Comparison of ENCODE assay signal across 11 cellular contexts in the genomic region with DNA sequence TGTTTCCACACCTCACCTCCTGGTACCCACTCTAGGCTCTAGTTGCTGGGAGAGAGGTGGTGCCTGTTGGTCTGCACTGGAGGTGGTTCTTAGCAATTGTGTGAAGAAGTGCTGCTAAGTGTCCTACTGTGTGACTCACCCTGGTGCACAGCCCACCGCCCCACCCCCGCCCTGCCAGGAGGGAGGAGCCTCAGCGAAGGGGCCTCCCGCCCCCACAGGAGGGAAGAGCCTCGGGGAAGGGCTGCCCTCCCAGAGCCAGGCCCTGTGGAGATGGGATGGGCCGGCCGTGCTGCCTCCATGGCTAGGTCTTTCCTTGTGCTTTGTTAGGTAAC.
A peak's percentile ranks its signal among the peaks of the same experiment; 100 is the strongest.
DNase-seq lines count a peak whose midpoint lies in the region; ATAC-seq and TF ChIP-seq lines count a peak whose summit lies in the region.
"Had no signal": no experiment of that assay in that cellular context is flagged by ENCODE, and none has a peak within 500 bp of the region (broad histone marks: within the 10 kb centered on the region; RNA-seq: fewer than 3 reads in every experiment).

No MANE protein-coding gene starts in this region.

- no peaks in the 10 kb centered on the region for H3K9me3 ChIP-seq in hepatocyte (ENCODE audit: low read depth)
- H3K9me3 ChIP-seq in spleen: no peaks in the 10 kb centered on the region

- peaks cover 63% of the 10 kb centered on the region for H3K79me2 ChIP-seq in hepatocyte

- no peak overlapping the region for H3K4me3 ChIP-seq in hepatocyte
- no peak overlapping the region for H3K4me3 ChIP-seq in spleen

- H3K27me3 ChIP-seq in hepatocyte (no peaks in the 10 kb centered on the region), spleen (replicated peaks in 1 of 7) (no peaks in the 10 kb centered on the region)

- H3K4me2 ChIP-seq in hepatocyte: peak overlapping the region; percentile 23

- peaks cover 26% of the 10 kb centered on the region for H4K20me1 ChIP-seq in hepatocyte (ENCODE audit: insufficient read depth, poor library complexity, severe bottlenecking)

- peak overlapping the region; percentile 40 for H3K27ac Mint-ChIP-seq in activated T-helper 1 cell treated with anti-CD3 and anti-CD28 coated beads, Interleukin-12 subunit alpha, Interleukin-12 subunit beta, Interleukin-2, Interleukin-4 antibody, amounts not matched to agents 30 ng/mL and 10 ng/mL and 1 ng/mL, durations not matched to agents 14 hours and 24 hours and 36 hours

- no peak overlapping the region for H2AFZ ChIP-seq in hepatocyte

- WGBS in hepatocyte (ENCODE audit: low lambda C conversion rate, missing lambda C conversion rate): 29% methylated on average over 6 of the region's 7 CpGs
- WGBS in spleen, 5 donors: 82 to 91% (median 87%) methylated on average over 3 to 7 of the region's 7 CpGs

- TF ChIP-seq POLR2A in spleen (IDR thresholded peaks at IDR 0.05): no peak

- ATAC-seq in HG03460 (IDR thresholded peaks at IDR 0.05; ENCODE audit: unreplicated experiment) (no peak), HG02610 (IDR thresholded peaks at IDR 0.05; ENCODE audit: unreplicated experiment) (no peak)

- H3K36me3 Mint-ChIP-seq in activated T-helper 1 cell treated with anti-CD3 and anti-CD28 coated beads, Interleukin-12 subunit alpha, Interleukin-12 subunit beta, Interleukin-2, Interleukin-4 antibody, amounts not matched to agents 30 ng/mL and 10 ng/mL and 1 ng/mL, durations not matched to agents 14 hours and 24 hours and 36 hours (ENCODE audit: low read depth): peaks cover 66% of the 10 kb centered on the region

- no peaks in the 10 kb centered on the region for H3K36me3 ChIP-seq in hepatocyte (replicated peaks; ENCODE audit: insufficient read depth, low read depth)
- H3K36me3 ChIP-seq in spleen: peaks cover 3 to 65% (median 28%) of the 10 kb centered on the region in 6 donors

- H3K4me1 ChIP-seq in hepatocyte (ENCODE audit: insufficient read depth) (peaks cover 12% of the 10 kb centered on the region), spleen (peaks cover 6 to 36% (median 16%) of the 10 kb centered on the region in 6 donors)

- H3K9me2 ChIP-seq in hepatocyte (replicated peaks; ENCODE audit: insufficient read depth): no peaks in the 10 kb centered on the region

- no peaks in the 10 kb centered on the region for H3K27me3 Mint-ChIP-seq in activated T-helper 1 cell treated with anti-CD3 and anti-CD28 coated beads, Interleukin-12 subunit alpha, Interleukin-12 subunit beta, Interleukin-2, Interleukin-4 antibody, amounts not matched to agents 30 ng/mL and 10 ng/mL and 1 ng/mL, durations not matched to agents 14 hours and 24 hours and 36 hours (ENCODE audit: insufficient read depth)

- TF ChIP-seq CTCF in hepatocyte (IDR thresholded peaks at IDR 0.05; ENCODE audit: poor library complexity): no peak
- TF ChIP-seq CTCF in spleen (IDR thresholded peaks at IDR 0.05 in 8 of 11, conservative IDR thresholded peaks at IDR 0.05 in 3 of 11): no peak

- peaks cover 32% of the 10 kb centered on the region for H3K9me3 Mint-ChIP-seq in activated T-helper 1 cell treated with anti-CD3 and anti-CD28 coated beads, Interleukin-12 subunit alpha, Interleukin-12 subunit beta, Interleukin-2, Interleukin-4 antibody, amounts not matched to agents 30 ng/mL and 10 ng/mL and 1 ng/mL, durations not matched to agents 14 hours and 24 hours and 36 hours

- peak overlapping the region; percentile 76 for H3K27ac ChIP-seq in hepatocyte
- peak overlapping the region in 5 of 8 donors; percentile 5 to 78 (median 45) for H3K27ac ChIP-seq in spleen

- no peak overlapping the region for H3K4me3 Mint-ChIP-seq in activated T-helper 1 cell treated with anti-CD3 and anti-CD28 coated beads, Interleukin-12 subunit alpha, Interleukin-12 subunit beta, Interleukin-2, Interleukin-4 antibody, amounts not matched to agents 30 ng/mL and 10 ng/mL and 1 ng/mL, durations not matched to agents 14 hours and 24 hours and 36 hours

- intact Hi-C loops in activated T-helper 1 cell treated with anti-CD3 and anti-CD28 coated beads, Interleukin-12 subunit alpha, Interleukin-12 subunit beta, Interleukin-2, Interleukin-4 antibody, amounts not matched to agents 30 ng/mL and 10 ng/mL and 1 ng/mL, durations not matched to agents 14 hours and 24 hours and 36 hours (cut with micrococcal nuclease): no loop called here
- intact Hi-C loops in spleen (cut with DNase I; ENCODE audit: low total_unique reads): no loop called here

- peaks cover 37% of the 10 kb centered on the region for H3K4me1 Mint-ChIP-seq in activated T-helper 1 cell treated with anti-CD3 and anti-CD28 coated beads, Interleukin-12 subunit alpha, Interleukin-12 subunit beta, Interleukin-2, Interleukin-4 antibody, amounts not matched to agents 30 ng/mL and 10 ng/mL and 1 ng/mL, durations not matched to agents 14 hours and 24 hours and 36 hours (ENCODE audit: low read depth)

- peak; percentile 24 for DNase-seq in HK-2 (ENCODE audit: unreplicated experiment)
- no peak for DNase-seq in activated T-helper 1 cell treated with anti-CD3 and anti-CD28 coated beads, Interleukin-12 subunit alpha, Interleukin-12 subunit beta, Interleukin-2, Interleukin-4 antibody, amounts not matched to agents 30 ng/mL and 10 ng/mL and 1 ng/mL, durations not matched to agents 14 hours and 24 hours and 36 hours (ENCODE audit: low spot score)
- DNase-seq in hepatocyte (ENCODE audit: low spot score): peak; percentile 63
- no peak for DNase-seq in spleen
- DNase-seq in DMS53 treated with DMSO at 0.1 percent for 48 hours (lab: John Stamatoyannopoulos, UW; ENCODE audit: unreplicated experiment): no peak
- no peak for DNase-seq in NCI-H146 treated with DMSO at 0.1 percent for 48 hours (lab: John Stamatoyannopoulos, UW; ENCODE audit: unreplicated experiment)
- DNase-seq: foreskin melanocyte, NCI-H1048, Right ventricle myocardium superior had no signal

Comparison
In these comparisons a context has a peak if more than half of its experiments do, and no peak if none do; other contexts are left out.
1. DNase-seq: peak in HK-2 (single experiment) and hepatocyte (single experiment); none in activated T-helper 1 cell treated with anti-CD3 and anti-CD28 coated beads, Interleukin-12 subunit alpha, Interleukin-12 subunit beta, Interleukin-2, Interleukin-4 antibody, amounts not matched to agents 30 ng/mL and 10 ng/mL and 1 ng/mL, durations not matched to agents 14 hours and 24 hours and 36 hours (single experiment), spleen (single experiment), DMS53 treated with DMSO at 0.1 percent for 48 hours (single experiment) and NCI-H146 treated with DMSO at 0.1 percent for 48 hours (single experiment).